Comparison of ENCODE assay signal across 17 cellular contexts in genomic region chr11:97893612-97894011, GRCh38.
"Had no signal": no experiment of that assay in that cellular context is flagged by ENCODE, and none has a peak within 500 bp of the region (broad histone marks: within the 10 kb centered on the region; RNA-seq: fewer than 3 reads in every experiment).

No MANE protein-coding gene starts in this region.

- H3K4me2 ChIP-seq: smooth muscle cell had no signal

- H3K27ac ChIP-seq: cardiac muscle cell, esophagus muscularis mucosa, lower lobe of right lung, neutrophil, right atrium auricular region, tibial nerve, vagina had no signal

- H3K4me1 ChIP-seq: esophagus muscularis mucosa, lower lobe of right lung, right atrium auricular region, tibial nerve, vagina had no signal

- ATAC-seq: activated T-helper 17 cell treated with anti-CD3 and anti-CD28 coated beads, Interleukin-2, amount 50 U/mL, for 72 hours; left cardiac atrium; lower lobe of right lung; naive thymus-derived CD8-positive, alpha-beta T cell; stimulated activated effector memory CD8-positive, alpha-beta T cell treated with anti-CD3 and anti-CD28 coated beads, Interleukin-12 subunit alpha, Interleukin-12 subunit beta, amount 100 ng/mL, for 72 hours had no signal

- H3K4me3 ChIP-seq: cardiac muscle cell, esophagus muscularis mucosa, lower lobe of right lung, right atrium auricular region, smooth muscle cell, tibial nerve, vagina had no signal

- H3K36me3 ChIP-seq: cardiac muscle cell, esophagus muscularis mucosa, lower lobe of right lung, neutrophil, right atrium auricular region, tibial nerve, vagina had no signal

- H3K9me3 ChIP-seq: esophagus muscularis mucosa, lower lobe of right lung, neutrophil, right atrium auricular region, tibial nerve, vagina had no signal

- H3K27me3 ChIP-seq: cardiac muscle cell, esophagus muscularis mucosa, neutrophil, right atrium auricular region, tibial nerve, vagina had no signal

- DNase-seq: activated B cell treated with CpG ODN at 0.5 μM for 24 hours; activated CD4-positive, alpha-beta T cell treated with anti-CD3 and anti-CD28 coated beads, Interleukin-2, amount 10 ng/mL, durations not matched to agents 7 days and 5 days; activated CD8-positive, alpha-beta memory T cell treated with anti-CD3 and anti-CD28 coated beads for 24 hours; activated naive CD4-positive, alpha-beta T cell treated with anti-CD3 and anti-CD28 coated beads for 36 hours; left cardiac atrium; lower lobe of right lung; midbrain; naive thymus-derived CD8-positive, alpha-beta T cell had no signal
